Comparison of ENCODE assay signal across 30 cellular contexts in the genomic region with DNA sequence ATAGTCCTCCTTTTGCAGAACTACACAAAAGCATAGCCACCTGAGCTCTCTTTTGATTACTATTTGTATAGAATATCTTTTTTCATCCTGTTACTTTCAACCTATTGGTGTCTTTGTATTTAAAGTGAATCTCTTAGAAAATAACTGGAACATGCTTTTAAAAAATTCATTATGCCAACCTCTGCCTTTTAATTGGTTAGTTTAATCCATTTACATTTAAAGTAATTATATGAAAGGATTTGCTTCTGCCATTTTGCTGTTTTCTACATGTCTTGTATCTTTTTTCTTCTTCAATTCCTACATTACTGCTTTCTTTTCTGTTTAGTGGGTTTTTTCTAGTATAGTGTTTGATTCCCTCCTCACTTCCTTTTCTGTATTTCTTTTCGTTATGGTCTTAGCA.
DNase-seq lines count a peak whose midpoint lies in the region; ATAC-seq, FAIRE-seq and TF ChIP-seq lines count a peak whose summit lies in the region.
"Had no signal": no experiment of that assay in that cellular context is flagged by ENCODE, and none has a peak within 500 bp of the region (broad histone marks: within the 10 kb centered on the region; RNA-seq: fewer than 3 reads in every experiment).

No MANE protein-coding gene starts in this region.

- H4K20me1 ChIP-seq in K562 (replicated peaks; ENCODE audit: control insufficient read depth, insufficient read depth, low read length), result no peaks in the 10 kb centered on the region
- no peaks in the 10 kb centered on the region for H4K20me1 ChIP-seq in SK-N-SH (ENCODE audit: insufficient read depth)
- H4K20me1 ChIP-seq: BLaER1; BLaER1 treated with 17β-estradiol and CSF1 and Interleukin-3, amounts not matched to agents 10 nM and 100 nM had no signal

- TF ChIP-seq EP300 in K562 (IDR thresholded peaks at IDR 0.05; ENCODE audit: low read length) (no peak), SK-N-SH (IDR thresholded peaks at IDR 0.05; ENCODE audit: borderline replicate concordance in 1 of 2, low read depth in 1 of 2, low read length in 1 of 2) (no peak)

- intact Hi-C loops in K562 (cut with micrococcal nuclease), result no loop called here

- H3K79me2 ChIP-seq in K562 (ENCODE audit: control insufficient read depth, insufficient read depth, low read length), result no peaks in the 10 kb centered on the region
- H3K79me2 ChIP-seq in SK-N-SH (ENCODE audit: insufficient read depth), result no peaks in the 10 kb centered on the region

- DNase-seq in K562 (ENCODE audit: extremely low read depth in 1 of 4, low spot score in 3 of 4) (no peak), small intestine (no peak), SK-N-SH (no peak), GF-D8 (lab: John Stamatoyannopoulos, UW) (no peak)
- DNase-seq: 8988T; ACHN; AML-193; BE2C; C1 segment of cervical spinal cord; Caco-2; Calu3; CD4-positive, alpha-beta memory T cell; CD4-positive, alpha-beta T cell; CD4-positive, CD25-positive, alpha-beta regulatory T cell; CD8-positive, alpha-beta memory T cell; CD8-positive, alpha-beta T cell; COR-L47; DMS 273 treated with DMSO at 0.1 percent for 48 hours; DMS153; DMS53; DMS79; DMS79 treated with DMSO at 0.1 percent for 48 hours; DND-41; EL had no signal

- H3K36me3 ChIP-seq in K562 (ENCODE audit: control insufficient read depth, insufficient read depth, low read length) (no peaks in the 10 kb centered on the region), small intestine (ENCODE audit: control insufficient read depth in 2 of 2, insufficient read depth in 2 of 2, low read length in 2 of 2) (no peaks in the 10 kb centered on the region), SK-N-SH (replicated peaks in 1 of 2; ENCODE audit: control insufficient read depth in 1 of 2, insufficient read depth in 2 of 2, low read length in 1 of 2) (peaks cover 0 to 4% of the 10 kb centered on the region in 2 experiments)
- H3K36me3 ChIP-seq: BE2C; BLaER1; BLaER1 treated with 17β-estradiol and CSF1 and Interleukin-3, amounts not matched to agents 10 nM and 100 nM had no signal

- no peak for TF ChIP-seq POLR2A in K562 (conservative IDR thresholded peaks at IDR 0.05)

- CTCF ChIA-PET in K562 (lab: Yijun Ruan, JAX; ENCODE audit: low intra/inter-chr PET ratio) (no interaction called here), SK-N-SH (lab: Yijun Ruan, JAX) (no interaction called here)

- no peak for TF ChIP-seq RAD21 in K562 (CRISPR knock-in tag; conservative IDR thresholded peaks at IDR 0.05 in 1 of 2, IDR thresholded peaks at IDR 0.05 in 1 of 2)
- TF ChIP-seq RAD21 in SK-N-SH (IDR thresholded peaks at IDR 0.05; ENCODE audit: low read length), result no peak

- no peaks in the 10 kb centered on the region for H3F3A ChIP-seq in SK-N-SH (replicated peaks; ENCODE audit: insufficient read depth)

- H3K27me3 ChIP-seq in K562 (ENCODE audit: control insufficient read depth in 2 of 2, insufficient read depth in 2 of 2, low read length in 2 of 2) (no peaks in the 10 kb centered on the region), small intestine (ENCODE audit: control insufficient read depth in 2 of 2, insufficient read depth in 2 of 2, low read length in 2 of 2) (no peaks in the 10 kb centered on the region), SK-N-SH (ENCODE audit: insufficient read depth) (no peaks in the 10 kb centered on the region)
- H3K27me3 ChIP-seq: BE2C; BLaER1; BLaER1 treated with 17β-estradiol and CSF1 and Interleukin-3, amounts not matched to agents 10 nM and 100 nM had no signal

- H3K9me1 ChIP-seq in K562 (ENCODE audit: control insufficient read depth, insufficient read depth, low read length), result no peaks in the 10 kb centered on the region

- POLR2A ChIA-PET in K562 (lab: Yijun Ruan, JAX) (no interaction called here), SK-N-SH (lab: Yijun Ruan, JAX) (no interaction called here)

- BruUV-seq in K562 (replicated peaks; lab: Mats Ljungman, UMichigan), result no TSS peak

- no peak for FAIRE-seq in K562 (lab: Jason Lieb, UNC)
- peak; percentile 51 for FAIRE-seq in small intestine (lab: Jason Lieb, UNC)
- FAIRE-seq: A549, D721Med had no signal

- in situ Hi-C loops in K562 (cut with MboI), result no loop called here

- H3K9ac ChIP-seq in K562 (ENCODE audit: insufficient read depth in 1 of 2, low read depth in 2 of 2, low read length in 2 of 2), result no peak overlapping the region
- no peak overlapping the region for H3K9ac ChIP-seq in SK-N-SH
- H3K9ac ChIP-seq: BLaER1; BLaER1 treated with 17β-estradiol and CSF1 and Interleukin-3, amounts not matched to agents 10 nM and 100 nM had no signal

- no peak for ATAC-seq in K562
- ATAC-seq: A549; CD8-positive, alpha-beta T cell had no signal

- H3K27ac ChIP-seq in K562 (ENCODE audit: extremely low read depth, low read depth, low read length), result no peak overlapping the region
- no peak overlapping the region for H3K27ac ChIP-seq in small intestine (ENCODE audit: low read depth in 1 of 2, low read length in 1 of 2)
- H3K27ac ChIP-seq in SK-N-SH (ENCODE audit: low read depth in 2 of 2, low read length in 1 of 2), result no peak overlapping the region
- H3K27ac ChIP-seq: 22Rv1; A549; BLaER1; BLaER1 treated with 17β-estradiol and CSF1 and Interleukin-3, amounts not matched to agents 10 nM and 100 nM; C4-2B had no signal

- H3K4me3 ChIP-seq in K562 (no peak overlapping the region), small intestine (ENCODE audit: low read depth in 1 of 2, low read length in 2 of 2) (no peak overlapping the region), SK-N-SH (ENCODE audit: low read depth in 2 of 2, low read length in 1 of 2) (no peak overlapping the region)
- H3K4me3 ChIP-seq: A549; BLaER1; BLaER1 treated with 17β-estradiol and CSF1 and Interleukin-3, amounts not matched to agents 10 nM and 100 nM had no signal

- WGBS in K562 (ENCODE audit: insufficient coverage, low coverage, missing lambda C conversion rate), result 53% methylated on average over 1 of the region's 1 CpG
- 77 to 86% (median 85%) methylated on average over 1 of the region's 1 CpG for WGBS in small intestine, 3 donors
- 92% methylated on average over 1 of the region's 1 CpG for WGBS in SK-N-SH (ENCODE audit: low lambda C conversion rate)

- H3K9me3 ChIP-seq in K562 (replicated peaks; ENCODE audit: control insufficient read depth, insufficient read depth, low read depth, low read length) (peaks cover 4% of the 10 kb centered on the region; the same call in 1 of the 2 replicates), small intestine (ENCODE audit: control insufficient read depth, low read depth) (no peaks in the 10 kb centered on the region), SK-N-SH (0 out of 2 replicates have a peak, but pooled peaks cover 21% of the 10 kb centered on the region)
- H3K9me3 ChIP-seq: BE2C had no signal

- H3K9me2 ChIP-seq in SK-N-SH, result no peaks in the 10 kb centered on the region

- no peak overlapping the region for H3K4me2 ChIP-seq in K562 (ENCODE audit: insufficient read depth, low read length)
- no peak overlapping the region for H3K4me2 ChIP-seq in SK-N-SH
- H3K4me2 ChIP-seq: A549; BLaER1; BLaER1 treated with 17β-estradiol and CSF1 and Interleukin-3, amounts not matched to agents 10 nM and 100 nM had no signal

- H3K4me1 ChIP-seq in K562 (replicated peaks in 1 of 2; ENCODE audit: control insufficient read depth in 2 of 2, insufficient read depth in 2 of 2, low read length in 2 of 2), result peaks cover 0 to 3% of the 10 kb centered on the region in 2 experiments; a peak in 2 of 5 replicates
- H3K4me1 ChIP-seq in small intestine (ENCODE audit: control insufficient read depth in 2 of 2, insufficient read depth in 1 of 2, low read depth in 1 of 2, low read length in 1 of 2), result no peaks in the 10 kb centered on the region
- no peaks in the 10 kb centered on the region; a peak in 1 of 4 replicates for H3K4me1 ChIP-seq in SK-N-SH (ENCODE audit: control insufficient read depth in 1 of 2, insufficient read depth in 2 of 2, low read depth in 1 of 2, low read length in 1 of 2)
- H3K4me1 ChIP-seq: A549, BE2C, Caco-2 had no signal

- TF ChIP-seq CTCF in K562 (IDR thresholded peaks at IDR 0.05 in 2 of 3, conservative IDR thresholded peaks at IDR 0.05 in 1 of 3; ENCODE audit: insufficient read depth in 2 of 3, low read depth in 1 of 3, low read length in 3 of 3), result no peak
- no peak for TF ChIP-seq CTCF in SK-N-SH (IDR thresholded peaks at IDR 0.05)

- H2AFZ ChIP-seq in K562 (ENCODE audit: low read depth, low read length) (no peak overlapping the region), SK-N-SH (ENCODE audit: low read depth) (no peak overlapping the region)

TF ChIP-seq in K562, 482 proteins besides CTCF, POLR2A, EP300 and RAD21 (continues in another document):
- peak; percentile 74 for TF ChIP-seq RBM25 (IDR thresholded peaks at IDR 0.05; ENCODE audit: low read depth, low read length, severe bottlenecking)

TF ChIP-seq in SK-N-SH, 30 proteins besides CTCF, POLR2A, EP300 and RAD21:
- TF ChIP-seq, protein P1, sequence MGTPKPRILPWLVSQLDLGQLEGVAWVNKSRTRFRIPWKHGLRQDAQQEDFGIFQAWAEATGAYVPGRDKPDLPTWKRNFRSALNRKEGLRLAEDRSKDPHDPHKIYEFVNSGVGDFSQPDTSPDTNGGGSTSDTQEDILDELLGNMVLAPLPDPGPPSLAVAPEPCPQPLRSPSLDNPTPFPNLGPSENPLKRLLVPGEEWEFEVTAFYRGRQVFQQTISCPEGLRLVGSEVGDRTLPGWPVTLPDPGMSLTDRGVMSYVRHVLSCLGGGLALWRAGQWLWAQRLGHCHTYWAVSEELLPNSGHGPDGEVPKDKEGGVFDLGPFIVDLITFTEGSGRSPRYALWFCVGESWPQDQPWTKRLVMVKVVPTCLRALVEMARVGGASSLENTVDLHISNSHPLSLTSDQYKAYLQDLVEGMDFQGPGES (IDR thresholded peaks at IDR 0.05; ENCODE audit: low read depth, low read length), result no peak
